1 cellular context compared by ENCODE assay signal in genomic region chr1:26694185-26694572, GRCh38.
TF ChIP-seq lines count a peak whose summit lies in the region.

No MANE protein-coding gene starts in this region.

TF ChIP-seq in K562, 482 proteins besides CTCF, POLR2A, EP300 and RAD21 (continued from another document):
- 0 out of 2 replicates have a peak, but pooled peaks have one; percentile 53 for TF ChIP-seq AFF4 (CRISPR knock-in tag; IDR thresholded peaks at IDR 0.05)
- TF ChIP-seq, protein P1, sequence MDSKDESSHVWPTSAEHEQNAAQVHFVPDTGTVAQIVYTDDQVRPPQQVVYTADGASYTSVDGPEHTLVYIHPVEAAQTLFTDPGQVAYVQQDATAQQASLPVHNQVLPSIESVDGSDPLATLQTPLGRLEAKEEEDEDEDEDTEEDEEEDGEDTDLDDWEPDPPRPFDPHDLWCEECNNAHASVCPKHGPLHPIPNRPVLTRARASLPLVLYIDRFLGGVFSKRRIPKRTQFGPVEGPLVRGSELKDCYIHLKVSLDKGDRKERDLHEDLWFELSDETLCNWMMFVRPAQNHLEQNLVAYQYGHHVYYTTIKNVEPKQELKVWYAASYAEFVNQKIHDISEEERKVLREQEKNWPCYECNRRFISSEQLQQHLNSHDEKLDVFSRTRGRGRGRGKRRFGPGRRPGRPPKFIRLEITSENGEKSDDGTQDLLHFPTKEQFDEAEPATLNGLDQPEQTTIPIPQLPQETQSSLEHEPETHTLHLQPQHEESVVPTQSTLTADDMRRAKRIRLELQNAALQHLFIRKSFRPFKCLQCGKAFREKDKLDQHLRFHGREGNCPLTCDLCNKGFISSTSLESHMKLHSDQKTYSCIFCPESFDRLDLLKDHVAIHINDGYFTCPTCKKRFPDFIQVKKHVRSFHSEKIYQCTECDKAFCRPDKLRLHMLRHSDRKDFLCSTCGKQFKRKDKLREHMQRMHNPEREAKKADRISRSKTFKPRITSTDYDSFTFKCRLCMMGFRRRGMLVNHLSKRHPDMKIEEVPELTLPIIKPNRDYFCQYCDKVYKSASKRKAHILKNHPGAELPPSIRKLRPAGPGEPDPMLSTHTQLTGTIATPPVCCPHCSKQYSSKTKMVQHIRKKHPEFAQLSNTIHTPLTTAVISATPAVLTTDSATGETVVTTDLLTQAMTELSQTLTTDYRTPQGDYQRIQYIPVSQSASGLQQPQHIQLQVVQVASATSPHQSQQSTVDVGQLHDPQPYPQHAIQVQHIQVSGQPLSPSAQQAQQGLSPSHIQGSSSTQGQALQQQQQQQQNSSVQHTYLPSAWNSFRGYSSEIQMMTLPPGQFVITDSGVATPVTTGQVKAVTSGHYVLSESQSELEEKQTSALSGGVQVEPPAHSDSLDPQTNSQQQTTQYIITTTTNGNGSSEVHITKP (IDR thresholded peaks at IDR 0.05; ENCODE audit: partially characterized antibody): peak; percentile 48
- TF ChIP-seq ZNF592 (IDR thresholded peaks at IDR 0.05): 0 out of 2 replicates have a peak, but pooled peaks have one; percentile 38
- 0 out of 2 replicates have a peak, but pooled peaks have one; percentile 9 for TF ChIP-seq DMBX1 (CRISPR knock-in tag; IDR thresholded peaks at IDR 0.05; ENCODE audit: borderline replicate concordance)
- TF ChIP-seq POLR2AphosphoS5 (IDR thresholded peaks at IDR 0.05; ENCODE audit: control insufficient read depth, insufficient read depth, low read depth, low read length): 0 out of 2 replicates have a peak, but pooled peaks have one; percentile 5
- no peak; a peak in 1 of 4 replicates for TF ChIP-seq MAZ (CRISPR knock-in tag; conservative IDR thresholded peaks at IDR 0.05 in 1 of 2, IDR thresholded peaks at IDR 0.05 in 1 of 2)
- TF ChIP-seq, protein P2, sequence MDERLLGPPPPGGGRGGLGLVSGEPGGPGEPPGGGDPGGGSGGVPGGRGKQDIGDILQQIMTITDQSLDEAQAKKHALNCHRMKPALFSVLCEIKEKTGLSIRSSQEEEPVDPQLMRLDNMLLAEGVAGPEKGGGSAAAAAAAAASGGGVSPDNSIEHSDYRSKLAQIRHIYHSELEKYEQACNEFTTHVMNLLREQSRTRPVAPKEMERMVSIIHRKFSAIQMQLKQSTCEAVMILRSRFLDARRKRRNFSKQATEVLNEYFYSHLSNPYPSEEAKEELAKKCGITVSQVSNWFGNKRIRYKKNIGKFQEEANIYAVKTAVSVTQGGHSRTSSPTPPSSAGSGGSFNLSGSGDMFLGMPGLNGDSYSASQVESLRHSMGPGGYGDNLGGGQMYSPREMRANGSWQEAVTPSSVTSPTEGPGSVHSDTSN (CRISPR knock-in tag; IDR thresholded peaks at IDR 0.05; ENCODE audit: low read depth): no peak
- TF ChIP-seq, protein P2 (tag; conservative IDR thresholded peaks at IDR 0.05; ENCODE audit: low read depth): no peak
- TF ChIP-seq ZNF184 (CRISPR knock-in tag; IDR thresholded peaks at IDR 0.05): no peak
